11 cellular contexts compared by ENCODE assay signal in the genomic region with DNA sequence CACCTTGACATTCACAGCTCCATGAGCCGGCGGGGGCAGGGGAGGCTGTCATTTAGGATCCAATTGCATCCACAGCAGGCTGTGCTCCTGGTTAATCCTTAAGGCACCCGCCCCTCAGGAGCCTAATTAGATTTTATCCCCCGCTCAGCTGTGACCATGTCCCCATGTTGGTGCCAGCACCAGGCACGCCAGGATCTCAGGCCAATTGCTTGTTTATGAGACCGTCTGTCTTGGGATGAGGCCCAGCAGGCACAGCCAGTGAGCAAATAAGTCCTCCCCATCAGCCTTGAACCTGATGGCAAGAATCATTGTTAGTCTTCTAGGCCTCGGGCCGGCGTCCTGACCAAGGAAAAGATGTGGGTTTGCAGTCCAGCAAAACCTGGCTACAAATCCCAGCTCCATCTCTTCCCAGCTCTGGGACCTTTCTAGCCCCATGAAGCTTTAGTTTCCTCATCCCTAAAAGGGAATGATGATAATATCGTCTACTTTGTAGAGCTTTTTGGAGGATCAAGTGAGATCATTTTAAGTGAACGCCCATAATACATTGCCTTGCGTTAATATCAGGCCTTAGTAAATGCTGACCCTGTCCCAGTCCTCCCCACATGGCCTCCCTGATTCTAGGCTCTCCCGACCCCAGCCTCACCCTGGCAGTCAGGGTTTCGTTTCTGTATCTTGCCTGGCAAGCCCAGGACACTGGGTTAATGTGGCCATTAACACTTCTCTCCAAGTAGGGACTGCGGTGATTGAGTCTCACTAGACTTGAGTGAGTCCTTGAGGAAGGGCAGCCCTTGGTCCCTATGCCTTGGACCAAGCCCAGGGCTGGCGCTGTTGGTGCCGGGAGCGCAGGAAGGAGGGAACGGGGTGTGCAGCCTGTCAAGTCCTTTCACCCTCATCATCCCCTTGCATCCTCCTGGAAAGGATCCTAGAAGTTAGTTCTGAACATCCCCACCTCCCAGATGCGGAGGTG. TPM values are rescaled to one million over a fixed set of nuclear protein-coding genes. Genes with fewer than 3 reads are reported as not detected.
DNase-seq lines count a peak whose midpoint lies in the region; ATAC-seq and TF ChIP-seq lines count a peak whose summit lies in the region.
"Had no signal": no experiment of that assay in that cellular context is flagged by ENCODE, and none has a peak within 500 bp of the region (broad histone marks: within the 10 kb centered on the region; RNA-seq: fewer than 3 reads in every experiment).

No MANE protein-coding gene starts in this region.

- DNase-seq in NCI-H2171 (lab: John Stamatoyannopoulos, UW) = peak; percentile 62
- peak; percentile 29 for DNase-seq in colonic mucosa
- peak; percentile 36 for DNase-seq in medulla oblongata (ENCODE audit: extremely low spot score)
- peak in 32 of 49 donors; percentile 2 to 77 (median 30) for DNase-seq in substantia nigra (lab: John Stamatoyannopoulos, UW)
- no peak for DNase-seq in CD8-positive, alpha-beta memory T cell
- no peak for DNase-seq in natural killer cell
- no peak for DNase-seq in T-helper 9 cell

- H3K36me3 Mint-ChIP-seq in CD8-positive, alpha-beta memory T cell = peaks cover 5 to 11% (median 8%) of the 10 kb centered on the region in 3 donors
- no peaks in the 10 kb centered on the region for H3K36me3 Mint-ChIP-seq in natural killer cell

- no peak for ATAC-seq in esophagus mucosa
- no peak for ATAC-seq in natural killer cell

- no peak overlapping the region for H3K9ac ChIP-seq in colonic mucosa (ENCODE audit: low read depth in 2 of 2, low read length in 2 of 2)

- peaks cover 0 to 3% (median 0%) of the 10 kb centered on the region in 5 donors for H3K9me3 Mint-ChIP-seq in CD8-positive, alpha-beta memory T cell
- no peaks in the 10 kb centered on the region for H3K9me3 Mint-ChIP-seq in natural killer cell
- H3K9me3 Mint-ChIP-seq: activated CD4-positive, alpha-beta T cell treated with anti-CD3 and anti-CD28 coated beads, Interleukin-2, amount 10 ng/mL, durations not matched to agents 7 days and 5 days; activated naive CD8-positive, alpha-beta T cell treated with anti-CD3 and anti-CD28 coated beads for 36 hours had no signal

- intact Hi-C loops in colonic mucosa (cut with DNase I) = loop anchor here (5.0 kb wide), 2 partner anchors 166 to 271 kb away; a partner anchor contains a TSS
- intact Hi-C loops in natural killer cell (cut with micrococcal nuclease) = loop anchor here (1.0 kb wide), 1 partner anchor 166 kb away; no protein-coding TSS in a partner anchor

- H3K4me1 Mint-ChIP-seq in CD8-positive, alpha-beta memory T cell = no peaks in the 10 kb centered on the region
- H3K4me1 Mint-ChIP-seq in natural killer cell = no peaks in the 10 kb centered on the region
- H3K4me1 Mint-ChIP-seq: activated CD4-positive, alpha-beta T cell treated with anti-CD3 and anti-CD28 coated beads, Interleukin-2, amount 10 ng/mL, durations not matched to agents 7 days and 5 days; activated naive CD8-positive, alpha-beta T cell treated with anti-CD3 and anti-CD28 coated beads for 36 hours had no signal

- H3K27ac ChIP-seq in colonic mucosa (peak overlapping the region; percentile 24), substantia nigra (ENCODE audit: low read depth, low read length, poor library complexity, severe bottlenecking) (peak overlapping the region; percentile 24)
- H3K27ac ChIP-seq in CD8-positive, alpha-beta memory T cell (ENCODE audit: low read depth, low read length) = no peak overlapping the region
- H3K27ac ChIP-seq: left lung had no signal

- no peaks in the 10 kb centered on the region for H3K4me1 ChIP-seq in colonic mucosa
- H3K4me1 ChIP-seq in CD8-positive, alpha-beta memory T cell (ENCODE audit: insufficient read depth, low read length) = no peaks in the 10 kb centered on the region
- H3K4me1 ChIP-seq: left lung had no signal

- no peaks in the 10 kb centered on the region for H3K9me3 ChIP-seq in colonic mucosa
- H3K9me3 ChIP-seq in CD8-positive, alpha-beta memory T cell (ENCODE audit: low read length) = no peaks in the 10 kb centered on the region
- H3K9me3 ChIP-seq: left lung had no signal

- H3K4me3 Mint-ChIP-seq in CD8-positive, alpha-beta memory T cell = no peak overlapping the region
- H3K4me3 Mint-ChIP-seq in natural killer cell = no peak overlapping the region
- H3K4me3 Mint-ChIP-seq: activated CD4-positive, alpha-beta T cell treated with anti-CD3 and anti-CD28 coated beads, Interleukin-2, amount 10 ng/mL, durations not matched to agents 7 days and 5 days; activated naive CD8-positive, alpha-beta T cell treated with anti-CD3 and anti-CD28 coated beads for 36 hours had no signal

- no peak for TF ChIP-seq CTCF in colonic mucosa (IDR thresholded peaks at IDR 0.05)
- TF ChIP-seq CTCF in natural killer cell (IDR thresholded peaks at IDR 0.05) = no peak

- peak overlapping the region in 1 of 8 donors; percentile 12 for H3K27ac Mint-ChIP-seq in CD8-positive, alpha-beta memory T cell
- H3K27ac Mint-ChIP-seq in natural killer cell = no peak overlapping the region
- H3K27ac Mint-ChIP-seq: activated CD4-positive, alpha-beta T cell treated with anti-CD3 and anti-CD28 coated beads, Interleukin-2, amount 10 ng/mL, durations not matched to agents 7 days and 5 days; activated naive CD8-positive, alpha-beta T cell treated with anti-CD3 and anti-CD28 coated beads for 36 hours had no signal

- H3K27me3 Mint-ChIP-seq in CD8-positive, alpha-beta memory T cell = peaks cover 0 to 2% of the 10 kb centered on the region in 2 donors
- H3K27me3 Mint-ChIP-seq in natural killer cell (ENCODE audit: low read depth in 2 of 2) = peaks cover 10 to 20% of the 10 kb centered on the region in 2 donors

- H3K36me3 ChIP-seq in colonic mucosa = no peaks in the 10 kb centered on the region
- H3K36me3 ChIP-seq in CD8-positive, alpha-beta memory T cell (ENCODE audit: insufficient read depth, low read length) = peaks cover 4% of the 10 kb centered on the region
- H3K36me3 ChIP-seq: left lung had no signal

- CTCF ChIA-PET in CD8-positive, alpha-beta memory T cell (lab: Charles Lee) = interaction anchor here (1.0 to 1.8 kb wide), 4 partner anchors 17 to 271 kb away, joined by 3 to 10 read pairs (median 3); no protein-coding TSS in a partner anchor

- no peaks in the 10 kb centered on the region for H3K27me3 ChIP-seq in colonic mucosa
- no peaks in the 10 kb centered on the region for H3K27me3 ChIP-seq in CD8-positive, alpha-beta memory T cell (ENCODE audit: insufficient read depth, low read length, poor library complexity, severe bottlenecking)

- POLR2A ChIA-PET in CD8-positive, alpha-beta memory T cell (lab: Charles Lee) = no interaction called here

- no peak overlapping the region for H3K4me3 ChIP-seq in colonic mucosa
- H3K4me3 ChIP-seq in CD8-positive, alpha-beta memory T cell (ENCODE audit: low read length) = no peak overlapping the region
- H3K4me3 ChIP-seq: left lung had no signal

RNA-seq across cellular contexts. Expression of a gene that starts 57.1 kb away (rescaled TPM):
- total RNA-seq in colonic mucosa = 100 to 1,000 TPM; 103 to 158 TPM
- total RNA-seq in esophagus mucosa = 18.1 TPM
- 10 to 100 TPM; 16.9 to 18.1 TPM for total RNA-seq in CD8-positive, alpha-beta memory T cell
- polyA plus RNA-seq in CD8-positive, alpha-beta memory T cell = 32.1 TPM
- 10 to 100 TPM in 1 of 3 donors, 1 to 10 TPM in 2; 3.7 to 13.9 (median 9.2) TPM for total RNA-seq in natural killer cell

Comparison
In these comparisons a context has a peak if more than half of its experiments do, and no peak if none do; other contexts are left out.
1. DNase-seq: peak in NCI-H2171 (single experiment), colonic mucosa (single experiment), medulla oblongata (single experiment) and substantia nigra (32 of 49); none in CD8-positive, alpha-beta memory T cell (0 of 5), natural killer cell (single experiment) and T-helper 9 cell (single experiment).